ENCODE assay signal across 11 cellular contexts in the genomic region with DNA sequence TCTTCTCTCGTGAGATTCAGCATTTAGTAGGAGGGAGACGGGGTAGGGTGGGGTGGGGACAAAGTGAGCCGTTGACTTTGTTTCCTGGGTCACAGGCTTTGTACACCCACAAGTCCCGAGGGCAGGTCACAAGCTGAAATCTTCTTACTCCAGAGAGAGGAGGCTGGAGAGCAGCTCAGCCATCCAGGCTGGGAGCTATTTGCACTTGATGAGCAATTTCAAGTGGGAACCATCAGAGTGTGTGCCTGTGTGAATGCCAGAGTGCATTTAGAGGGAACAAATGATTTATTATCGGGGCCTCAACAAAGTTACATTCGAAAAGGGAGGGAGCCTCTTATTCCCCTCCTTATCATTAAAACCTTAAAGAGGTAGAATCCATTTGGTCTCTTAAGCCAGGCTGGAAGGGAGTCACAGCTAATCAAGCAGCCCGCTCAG.
DNase-seq lines count a peak whose midpoint lies in the region; ATAC-seq and TF ChIP-seq lines count a peak whose summit lies in the region.
"Had no signal": no experiment of that assay in that cellular context is flagged by ENCODE, and none has a peak within 500 bp of the region (broad histone marks: within the 10 kb centered on the region; RNA-seq: fewer than 3 reads in every experiment).

No MANE protein-coding gene starts in this region.

- H3K4me3 ChIP-seq in cardiac muscle cell (no peak overlapping the region), left ventricle myocardium inferior (no peak overlapping the region), left lung (no peak overlapping the region)

- H3K9me3 ChIP-seq in cardiac muscle cell (ENCODE audit: low read depth), result no peaks in the 10 kb centered on the region
- H3K9me3 ChIP-seq in left ventricle myocardium inferior (replicated peaks), result no peaks in the 10 kb centered on the region
- no peaks in the 10 kb centered on the region for H3K9me3 ChIP-seq in left lung

- H3K36me3 ChIP-seq in cardiac muscle cell, result no peaks in the 10 kb centered on the region
- H3K36me3 ChIP-seq in left ventricle myocardium inferior, result no peaks in the 10 kb centered on the region
- H3K36me3 ChIP-seq in left lung, result no peaks in the 10 kb centered on the region

- intact Hi-C loops in left ventricle myocardium inferior (cut with micrococcal nuclease) (no loop called here), left lung (cut with DNase I) (no loop called here), left colon (cut with DNase I, micrococcal nuclease) (no loop called here)

- peak overlapping the region; percentile 32 for H3K27ac ChIP-seq in cardiac muscle cell
- no peak overlapping the region for H3K27ac ChIP-seq in left ventricle myocardium inferior (replicated peaks)
- peak overlapping the region; percentile 29 for H3K27ac ChIP-seq in VCaP
- no peak overlapping the region for H3K27ac ChIP-seq in left lung

- ATAC-seq in left lung, result peak; percentile 80
- no peak for ATAC-seq in left colon
- ATAC-seq: natural killer cell had no signal

- TF ChIP-seq CTCF in cardiac muscle cell (IDR thresholded peaks at IDR 0.05; ENCODE audit: low read depth, low read length) (no peak), left ventricle myocardium inferior (IDR thresholded peaks at IDR 0.05; ENCODE audit: borderline replicate concordance) (no peak), VCaP (conservative IDR thresholded peaks at IDR 0.05) (no peak), left lung (IDR thresholded peaks at IDR 0.05) (no peak), GM20000 (IDR thresholded peaks at IDR 0.05; ENCODE audit: extremely low read depth, missing control alignments) (no peak), GM10266 (IDR thresholded peaks at IDR 0.05; ENCODE audit: control insufficient read depth, insufficient read depth, low read depth, missing control alignments) (no peak)

- H3K27me3 ChIP-seq in cardiac muscle cell, result no peaks in the 10 kb centered on the region
- H3K27me3 ChIP-seq in left ventricle myocardium inferior (ENCODE audit: low read depth), result no peaks in the 10 kb centered on the region
- no peaks in the 10 kb centered on the region for H3K27me3 ChIP-seq in left lung

- peak in 1 of 2 donors; percentile 57 for DNase-seq in cardiac muscle cell (ENCODE audit: low read depth in 1 of 2, low spot score in 1 of 2)
- DNase-seq in left ventricle myocardium inferior, result no peak
- peak in 1 of 2 donors; percentile 38 for DNase-seq in left lung
- DNase-seq in GM20000 (ENCODE audit: low spot score), result no peak
- DNase-seq in GM10266 (ENCODE audit: extremely low spot score), result no peak
- no peak for DNase-seq in left colon
- no peak for DNase-seq in SW 1271 (lab: John Stamatoyannopoulos, UW)
- DNase-seq: activated CD4-positive, alpha-beta memory T cell treated with anti-CD3 and anti-CD28 coated beads for 36 hours; activated gamma-delta T cell; natural killer cell had no signal

- H3K4me1 ChIP-seq in cardiac muscle cell (ENCODE audit: low read depth) (no peaks in the 10 kb centered on the region), left ventricle myocardium inferior (peaks cover 11% of the 10 kb centered on the region), left lung (peaks cover 0 to 55% of the 10 kb centered on the region in 2 donors)

Comparison
In these comparisons a context has a peak if more than half of its experiments do, and no peak if none do; other contexts are left out.
1. H3K27ac ChIP-seq: peak in cardiac muscle cell (single experiment) and VCaP (single experiment); none in left ventricle myocardium inferior (single experiment) and left lung (0 of 2).